26 cellular contexts compared by ENCODE assay signal in the genomic region with DNA sequence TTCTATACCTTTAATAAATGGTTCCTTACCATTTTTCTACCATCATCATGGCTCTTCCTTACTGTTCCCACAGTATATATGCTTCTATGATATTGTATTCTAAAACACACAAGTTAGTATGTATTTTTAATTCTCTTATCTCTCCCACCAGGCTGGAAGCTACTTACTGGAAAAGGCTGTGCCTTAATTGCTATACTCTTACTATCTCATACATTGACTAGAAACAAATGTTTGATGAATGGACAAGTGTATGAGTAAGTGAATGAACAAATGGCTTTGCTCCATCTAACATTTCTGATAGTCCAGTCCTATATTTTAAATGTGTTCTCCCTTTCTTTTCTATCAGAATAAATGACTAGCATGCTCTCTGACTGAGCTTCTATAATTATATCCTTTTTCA.
"Had no signal": no experiment of that assay in that cellular context is flagged by ENCODE, and none has a peak within 500 bp of the region (broad histone marks: within the 10 kb centered on the region; RNA-seq: fewer than 3 reads in every experiment).

No MANE protein-coding gene starts in this region.

- DNase-seq: colonic mucosa; cortex of kidney; effector CD8-positive, alpha-beta T cell; effector memory CD8-positive, alpha-beta T cell; endodermal cell; head of caudate nucleus; heart right ventricle; hippocampal formation; left cardiac atrium; left lung; left ventricle myocardium superior; lower lobe of right lung; mesenchymal stem cell; mucosa of descending colon; naive B cell; naive thymus-derived CD8-positive, alpha-beta T cell had no signal

- H3K4me3 ChIP-seq: colonic mucosa, esophagus muscularis mucosa, gastroesophageal sphincter, heart right ventricle, left lung, lower lobe of right lung, mucosa of descending colon had no signal

- H3K27ac Mint-ChIP-seq: dendritic cell treated with granulocyte-macrophage colony-stimulating factor and Interleukin-4, amounts not matched to agents 40 ng/mL and 50 ng/mL, for 4 days; effector memory CD8-positive, alpha-beta T cell; endodermal cell; mesothelial cell of epicardium; naive thymus-derived CD8-positive, alpha-beta T cell had no signal

- H3K36me3 ChIP-seq: colonic mucosa, esophagus muscularis mucosa, gastroesophageal sphincter, heart right ventricle, left lung, lower lobe of right lung had no signal

- H3K36me3 Mint-ChIP-seq: mesothelial cell of epicardium had no signal

- H3K4me3 Mint-ChIP-seq: dendritic cell treated with granulocyte-macrophage colony-stimulating factor and Interleukin-4, amounts not matched to agents 40 ng/mL and 50 ng/mL, for 4 days; effector memory CD8-positive, alpha-beta T cell; endodermal cell; mesothelial cell of epicardium; naive thymus-derived CD8-positive, alpha-beta T cell had no signal

- H3K4me1 ChIP-seq: colonic mucosa, esophagus muscularis mucosa, foreskin keratinocyte, gastroesophageal sphincter, heart right ventricle, left lung, lower lobe of right lung had no signal

- H3K9me3 Mint-ChIP-seq: effector memory CD8-positive, alpha-beta T cell; endodermal cell had no signal

- ATAC-seq: effector memory CD8-positive, alpha-beta T cell; gastroesophageal sphincter; heart right ventricle; left cardiac atrium; left lung; left ventricle myocardium superior; lower lobe of right lung; mucosa of descending colon; naive thymus-derived CD8-positive, alpha-beta T cell had no signal

- H3K27ac ChIP-seq: colonic mucosa, epithelial cell of prostate, esophagus muscularis mucosa, foreskin keratinocyte, gastroesophageal sphincter, heart right ventricle, left lung, lower lobe of right lung had no signal

- H3K9me3 ChIP-seq: colonic mucosa, esophagus muscularis mucosa, gastroesophageal sphincter, left lung, lower lobe of right lung, mucosa of descending colon had no signal

- H3K4me1 Mint-ChIP-seq: endodermal cell had no signal

- FAIRE-seq: endometrium, frontal cortex, islet of Langerhans, keratinocyte had no signal

- H3K27me3 Mint-ChIP-seq: dendritic cell treated with granulocyte-macrophage colony-stimulating factor and Interleukin-4, amounts not matched to agents 40 ng/mL and 50 ng/mL, for 4 days; effector memory CD8-positive, alpha-beta T cell; naive B cell; naive thymus-derived CD8-positive, alpha-beta T cell had no signal

- H3K27me3 ChIP-seq: colonic mucosa, esophagus muscularis mucosa, foreskin keratinocyte, gastroesophageal sphincter, heart right ventricle, left lung had no signal
